ENCODE assay signal across 1 cellular context in the genomic region with DNA sequence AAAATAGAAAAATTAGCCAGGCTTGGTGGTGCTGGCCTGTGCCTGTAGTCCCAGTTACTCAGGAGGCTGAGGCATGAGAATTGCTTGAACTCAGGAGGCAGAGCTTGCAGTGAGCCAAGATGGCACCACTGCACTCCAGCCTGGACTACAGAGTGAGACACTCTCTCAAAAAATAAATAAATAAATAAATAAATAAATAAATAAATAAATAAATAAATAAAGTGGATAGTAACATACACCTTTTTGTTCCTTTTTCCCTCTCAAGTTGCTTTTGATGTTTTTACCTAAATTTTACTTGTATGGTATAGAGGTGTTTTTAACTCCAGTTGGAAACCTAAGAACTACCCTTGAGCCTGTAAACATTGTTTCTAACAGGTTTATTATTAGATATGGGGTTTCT.
TF ChIP-seq lines count a peak whose summit lies in the region.

No MANE protein-coding gene starts in this region.

TF ChIP-seq in HEK293, 187 proteins besides CTCF, POLR2A, EP300 and RAD21 (continued from another document):
- TF ChIP-seq AEBP2 (tag by site-specific recombination; IDR thresholded peaks at IDR 0.05; ENCODE audit: borderline replicate concordance): peak; percentile 92
- 0 out of 2 replicates have a peak, but pooled peaks have one; percentile 29 for TF ChIP-seq WT1 (tag by site-specific recombination; IDR thresholded peaks at IDR 0.05)
- TF ChIP-seq ZNF501 (tag by site-specific recombination; IDR thresholded peaks at IDR 0.05): peak; percentile 84
- TF ChIP-seq ZNF16 (tag by site-specific recombination; IDR thresholded peaks at IDR 0.05; ENCODE audit: low read depth): peak; percentile 17; the same call in 1 of the 2 replicates
- 0 out of 2 replicates have a peak, but pooled peaks have one; percentile 39 for TF ChIP-seq ZNF610 (tag by site-specific recombination; IDR thresholded peaks at IDR 0.05; ENCODE audit: borderline replicate concordance)
- TF ChIP-seq ZNF223 (tag by site-specific recombination; IDR thresholded peaks at IDR 0.05): peak; percentile 70; the same call in 1 of the 2 replicates
- TF ChIP-seq ZNF623 (tag by site-specific recombination; IDR thresholded peaks at IDR 0.05): peak; percentile 88
- TF ChIP-seq, protein P1, sequence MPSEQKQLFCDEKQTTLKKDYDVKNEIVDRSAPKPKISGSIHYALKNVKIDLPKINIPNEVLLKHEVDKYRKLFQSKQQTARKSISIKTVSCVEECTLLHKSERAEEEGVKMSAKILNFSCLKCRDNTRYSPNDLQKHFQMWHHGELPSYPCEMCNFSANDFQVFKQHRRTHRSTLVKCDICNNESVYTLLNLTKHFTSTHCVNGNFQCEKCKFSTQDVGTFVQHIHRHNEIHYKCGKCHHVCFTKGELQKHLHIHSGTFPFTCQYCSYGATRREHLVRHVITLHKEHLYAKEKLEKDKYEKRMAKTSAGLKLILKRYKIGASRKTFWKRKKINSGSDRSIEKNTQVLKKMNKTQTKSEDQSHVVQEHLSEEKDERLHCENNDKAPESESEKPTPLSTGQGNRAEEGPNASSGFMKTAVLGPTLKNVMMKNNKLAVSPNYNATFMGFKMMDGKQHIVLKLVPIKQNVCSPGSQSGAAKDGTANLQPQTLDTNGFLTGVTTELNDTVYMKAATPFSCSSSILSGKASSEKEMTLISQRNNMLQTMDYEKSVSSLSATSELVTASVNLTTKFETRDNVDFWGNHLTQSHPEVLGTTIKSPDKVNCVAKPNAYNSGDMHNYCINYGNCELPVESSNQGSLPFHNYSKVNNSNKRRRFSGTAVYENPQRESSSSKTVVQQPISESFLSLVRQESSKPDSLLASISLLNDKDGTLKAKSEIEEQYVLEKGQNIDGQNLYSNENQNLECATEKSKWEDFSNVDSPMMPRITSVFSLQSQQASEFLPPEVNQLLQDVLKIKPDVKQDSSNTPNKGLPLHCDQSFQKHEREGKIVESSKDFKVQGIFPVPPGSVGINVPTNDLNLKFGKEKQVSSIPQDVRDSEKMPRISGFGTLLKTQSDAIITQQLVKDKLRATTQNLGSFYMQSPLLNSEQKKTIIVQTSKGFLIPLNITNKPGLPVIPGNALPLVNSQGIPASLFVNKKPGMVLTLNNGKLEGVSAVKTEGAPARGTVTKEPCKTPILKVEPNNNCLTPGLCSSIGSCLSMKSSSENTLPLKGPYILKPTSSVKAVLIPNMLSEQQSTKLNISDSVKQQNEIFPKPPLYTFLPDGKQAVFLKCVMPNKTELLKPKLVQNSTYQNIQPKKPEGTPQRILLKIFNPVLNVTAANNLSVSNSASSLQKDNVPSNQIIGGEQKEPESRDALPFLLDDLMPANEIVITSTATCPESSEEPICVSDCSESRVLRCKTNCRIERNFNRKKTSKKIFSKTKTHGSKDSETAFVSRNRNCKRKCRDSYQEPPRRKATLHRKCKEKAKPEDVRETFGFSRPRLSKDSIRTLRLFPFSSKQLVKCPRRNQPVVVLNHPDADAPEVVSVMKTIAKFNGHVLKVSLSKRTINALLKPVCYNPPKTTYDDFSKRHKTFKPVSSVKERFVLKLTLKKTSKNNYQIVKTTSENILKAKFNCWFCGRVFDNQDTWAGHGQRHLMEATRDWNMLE (tag by site-specific recombination; conservative IDR thresholded peaks at IDR 0.05; ENCODE audit: low read depth): peak; percentile 97
- TF ChIP-seq ZNF354C (tag by site-specific recombination; IDR thresholded peaks at IDR 0.05; ENCODE audit: borderline replicate concordance, low read depth): peak; percentile 91; the same call in 1 of the 2 replicates
- TF ChIP-seq GFI1B (tag by site-specific recombination; IDR thresholded peaks at IDR 0.05): 0 out of 2 replicates have a peak, but pooled peaks have one; percentile 39
- TF ChIP-seq, protein P2, sequence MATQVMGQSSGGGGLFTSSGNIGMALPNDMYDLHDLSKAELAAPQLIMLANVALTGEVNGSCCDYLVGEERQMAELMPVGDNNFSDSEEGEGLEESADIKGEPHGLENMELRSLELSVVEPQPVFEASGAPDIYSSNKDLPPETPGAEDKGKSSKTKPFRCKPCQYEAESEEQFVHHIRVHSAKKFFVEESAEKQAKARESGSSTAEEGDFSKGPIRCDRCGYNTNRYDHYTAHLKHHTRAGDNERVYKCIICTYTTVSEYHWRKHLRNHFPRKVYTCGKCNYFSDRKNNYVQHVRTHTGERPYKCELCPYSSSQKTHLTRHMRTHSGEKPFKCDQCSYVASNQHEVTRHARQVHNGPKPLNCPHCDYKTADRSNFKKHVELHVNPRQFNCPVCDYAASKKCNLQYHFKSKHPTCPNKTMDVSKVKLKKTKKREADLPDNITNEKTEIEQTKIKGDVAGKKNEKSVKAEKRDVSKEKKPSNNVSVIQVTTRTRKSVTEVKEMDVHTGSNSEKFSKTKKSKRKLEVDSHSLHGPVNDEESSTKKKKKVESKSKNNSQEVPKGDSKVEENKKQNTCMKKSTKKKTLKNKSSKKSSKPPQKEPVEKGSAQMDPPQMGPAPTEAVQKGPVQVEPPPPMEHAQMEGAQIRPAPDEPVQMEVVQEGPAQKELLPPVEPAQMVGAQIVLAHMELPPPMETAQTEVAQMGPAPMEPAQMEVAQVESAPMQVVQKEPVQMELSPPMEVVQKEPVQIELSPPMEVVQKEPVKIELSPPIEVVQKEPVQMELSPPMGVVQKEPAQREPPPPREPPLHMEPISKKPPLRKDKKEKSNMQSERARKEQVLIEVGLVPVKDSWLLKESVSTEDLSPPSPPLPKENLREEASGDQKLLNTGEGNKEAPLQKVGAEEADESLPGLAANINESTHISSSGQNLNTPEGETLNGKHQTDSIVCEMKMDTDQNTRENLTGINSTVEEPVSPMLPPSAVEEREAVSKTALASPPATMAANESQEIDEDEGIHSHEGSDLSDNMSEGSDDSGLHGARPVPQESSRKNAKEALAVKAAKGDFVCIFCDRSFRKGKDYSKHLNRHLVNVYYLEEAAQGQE (tag by site-specific recombination; IDR thresholded peaks at IDR 0.05): peak; percentile 80
- 0 out of 2 replicates have a peak, but pooled peaks have one; percentile 66 for TF ChIP-seq ZBTB1 (tag by site-specific recombination; IDR thresholded peaks at IDR 0.05)
- peak; percentile 87 for TF ChIP-seq ZXDB (tag by site-specific recombination; IDR thresholded peaks at IDR 0.05)
- peak; percentile 78; the same call in 1 of the 2 replicates for TF ChIP-seq ZNF433 (tag by site-specific recombination; IDR thresholded peaks at IDR 0.05; ENCODE audit: low read depth)
